Comparison of ENCODE assay signal across 1 cellular context in the genomic region with DNA sequence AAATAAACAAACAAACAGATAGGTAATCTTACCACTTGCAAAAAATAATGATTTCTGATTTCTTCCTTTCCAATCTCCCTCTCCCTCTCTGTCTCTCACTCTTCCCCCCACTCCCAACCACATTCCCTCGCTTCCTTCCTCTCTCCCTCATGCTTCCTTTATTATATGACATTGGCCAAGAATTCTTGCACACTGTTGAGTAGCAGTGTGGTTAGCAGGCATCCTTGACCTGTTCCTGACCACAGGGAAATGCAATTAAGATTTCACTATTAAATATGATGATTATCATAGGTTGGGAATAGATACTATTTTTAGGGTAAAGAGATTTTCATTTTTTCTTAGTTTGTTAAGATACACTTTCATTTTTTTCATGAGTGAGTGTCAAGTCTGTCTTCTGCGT.
TF ChIP-seq lines count a peak whose summit lies in the region.

No MANE protein-coding gene starts in this region.

TF ChIP-seq in H1, 55 proteins besides CTCF, POLR2A, EP300 and RAD21:
- TF ChIP-seq, protein P1, sequence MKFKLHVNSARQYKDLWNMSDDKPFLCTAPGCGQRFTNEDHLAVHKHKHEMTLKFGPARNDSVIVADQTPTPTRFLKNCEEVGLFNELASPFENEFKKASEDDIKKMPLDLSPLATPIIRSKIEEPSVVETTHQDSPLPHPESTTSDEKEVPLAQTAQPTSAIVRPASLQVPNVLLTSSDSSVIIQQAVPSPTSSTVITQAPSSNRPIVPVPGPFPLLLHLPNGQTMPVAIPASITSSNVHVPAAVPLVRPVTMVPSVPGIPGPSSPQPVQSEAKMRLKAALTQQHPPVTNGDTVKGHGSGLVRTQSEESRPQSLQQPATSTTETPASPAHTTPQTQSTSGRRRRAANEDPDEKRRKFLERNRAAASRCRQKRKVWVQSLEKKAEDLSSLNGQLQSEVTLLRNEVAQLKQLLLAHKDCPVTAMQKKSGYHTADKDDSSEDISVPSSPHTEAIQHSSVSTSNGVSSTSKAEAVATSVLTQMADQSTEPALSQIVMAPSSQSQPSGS (IDR thresholded peaks at IDR 0.05; ENCODE audit: low read length) = no peak
- TF ChIP-seq, protein P2, sequence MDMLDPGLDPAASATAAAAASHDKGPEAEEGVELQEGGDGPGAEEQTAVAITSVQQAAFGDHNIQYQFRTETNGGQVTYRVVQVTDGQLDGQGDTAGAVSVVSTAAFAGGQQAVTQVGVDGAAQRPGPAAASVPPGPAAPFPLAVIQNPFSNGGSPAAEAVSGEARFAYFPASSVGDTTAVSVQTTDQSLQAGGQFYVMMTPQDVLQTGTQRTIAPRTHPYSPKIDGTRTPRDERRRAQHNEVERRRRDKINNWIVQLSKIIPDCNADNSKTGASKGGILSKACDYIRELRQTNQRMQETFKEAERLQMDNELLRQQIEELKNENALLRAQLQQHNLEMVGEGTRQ (IDR thresholded peaks at IDR 0.05; ENCODE audit: low read length) = no peak
TF ChIP-seq in H1: peak in this region for 0.
